Comparison of ENCODE assay signal across 1 cellular context in genomic region chr6:89583559-89583958, GRCh38.
TF ChIP-seq lines count a peak whose summit lies in the region.

No MANE protein-coding gene starts in this region.

TF ChIP-seq in GM12878, 131 proteins besides CTCF, POLR2A, EP300 and RAD21:
- no peak for TF ChIP-seq PAX8 (IDR thresholded peaks at IDR 0.05)
- TF ChIP-seq MLLT1 (IDR thresholded peaks at IDR 0.05), result no peak
- no peak for TF ChIP-seq IKZF2 (IDR thresholded peaks at IDR 0.05)
- no peak for TF ChIP-seq MXI1 (IDR thresholded peaks at IDR 0.05; ENCODE audit: low read depth, low read length)
- TF ChIP-seq PML (IDR thresholded peaks at IDR 0.05; ENCODE audit: low read length), result no peak
- no peak for TF ChIP-seq BCLAF1 (IDR thresholded peaks at IDR 0.05)
- TF ChIP-seq JUNB (IDR thresholded peaks at IDR 0.05), result no peak
- no peak for TF ChIP-seq HDGF (IDR thresholded peaks at IDR 0.05)
- TF ChIP-seq YY1 (IDR thresholded peaks at IDR 0.05; ENCODE audit: low read depth, low read length), result no peak
- no peak for TF ChIP-seq MTA2 (IDR thresholded peaks at IDR 0.05; ENCODE audit: low read depth)
- no peak for TF ChIP-seq TCF7 (IDR thresholded peaks at IDR 0.05; ENCODE audit: borderline replicate concordance)
- TF ChIP-seq PRDM15 (CRISPR knock-in tag; IDR thresholded peaks at IDR 0.05), result no peak
- no peak for TF ChIP-seq EED (IDR thresholded peaks at IDR 0.05; ENCODE audit: low read depth)
- TF ChIP-seq BACH1 (IDR thresholded peaks at IDR 0.05; ENCODE audit: borderline replicate concordance), result no peak
- no peak for TF ChIP-seq ZBTB4 (CRISPR knock-in tag; IDR thresholded peaks at IDR 0.05)
- TF ChIP-seq CHD2 (IDR thresholded peaks at IDR 0.05; ENCODE audit: borderline replicate concordance, low read depth, low read length), result no peak
- no peak for TF ChIP-seq ZNF687 (IDR thresholded peaks at IDR 0.05)
- TF ChIP-seq MEF2B (IDR thresholded peaks at IDR 0.05; ENCODE audit: partially characterized antibody, poor library complexity, severe bottlenecking), result no peak
TF ChIP-seq in GM12878: peak in this region for 0.
